8 cellular contexts compared by ENCODE assay signal in genomic region chr19:58362272-58362994, GRCh38. TPM values are rescaled to one million over a fixed set of nuclear protein-coding genes. Genes with fewer than 3 reads are reported as not detected.
DNase-seq lines count a peak whose midpoint lies in the region; ATAC-seq and TF ChIP-seq lines count a peak whose summit lies in the region.

TSS of gene ZNF497 (minus strand) at chr19:58362751. CDS start at chr19:58357635, 5,116 bp downstream.

- DNase-seq in GM06990 (ENCODE audit: extremely low read depth, insufficient read length) (peak; percentile 98), NB4 (ENCODE audit: low read depth) (peak; percentile 97), SK-N-DZ (ENCODE audit: low spot score) (peak; percentile 92), glomerular visceral epithelial cell (ENCODE audit: extremely low spot score) (peak; percentile 97), omental fat pad (ENCODE audit: low spot score) (peak; percentile 82), testis (peak; percentile 98)
- DNase-seq in activated naive CD4-positive, alpha-beta T cell treated with anti-CD3 and anti-CD28 coated beads, Interleukin-2, amount 50 U/mL, for 16 hours = peak; percentile 97

- no peaks in the 10 kb centered on the region for H3K36me3 ChIP-seq in GM06990 (ENCODE audit: control insufficient read depth, insufficient read depth, low read length)
- H3K36me3 ChIP-seq in testis (ENCODE audit: low read depth, missing control alignments) = no peaks in the 10 kb centered on the region

- ATAC-seq in HG02571 (IDR thresholded peaks at IDR 0.05; ENCODE audit: unreplicated experiment) = peak; percentile 89
- ATAC-seq in omental fat pad (ENCODE audit: low FRiP score) = peak; percentile 95

- TF ChIP-seq POLR2A in NB4 (IDR thresholded peaks at IDR 0.05; ENCODE audit: extremely low read depth, insufficient read length) (peak; percentile 72), testis (IDR thresholded peaks at IDR 0.05) (no peak)

- intact Hi-C loops in testis (cut with DNase I; ENCODE audit: low total_unique reads) = no loop called here

- H3K27ac ChIP-seq in testis = peak within 1 kb of the TSS; percentile 87 to 88

- no peaks in the 10 kb centered on the region for H3K27me3 ChIP-seq in GM06990 (replicated peaks; ENCODE audit: control insufficient read depth, insufficient read depth, low read length)
- no peaks in the 10 kb centered on the region for H3K27me3 ChIP-seq in testis

- WGBS in testis, 2 donors = 0% methylated on average over 11 to 62 of the region's 74 CpGs

- H3K9me3 ChIP-seq in testis = no peaks in the 10 kb centered on the region

- H3K4me3 ChIP-seq in GM06990 (replicated peaks; ENCODE audit: low read depth, low read length) (peak within 1 kb of the TSS; percentile 63), NB4 (ENCODE audit: low read depth, low read length) (peak within 1 kb of the TSS; percentile 88), testis (peak within 1 kb of the TSS; percentile 75 to 89)

- no peak for TF ChIP-seq CTCF in GM06990 (IDR thresholded peaks at IDR 0.05; ENCODE audit: insufficient read depth, low read length, poor library complexity, severe bottlenecking)
- TF ChIP-seq CTCF in NB4 (IDR thresholded peaks at IDR 0.05; ENCODE audit: low read depth, low read length) = no peak
- TF ChIP-seq CTCF in omental fat pad (IDR thresholded peaks at IDR 0.05) = no peak
- TF ChIP-seq CTCF in testis (IDR thresholded peaks at IDR 0.05) = peak in 1 of 3 experiments; percentile 19

- no peaks in the 10 kb centered on the region for H3K4me1 ChIP-seq in testis

RNA-seq across cellular contexts. Expression of gene ZNF497, which starts in this region (rescaled TPM):
- polyA plus RNA-seq in SK-N-DZ (2014; cell fraction: cytosol; rRNA removed) = 1.2 and 1.5 TPM in 2 replicates
- 3.8 and 6.7 TPM in 2 replicates for polyA plus RNA-seq in SK-N-DZ (2014; cell fraction: nucleus; rRNA removed)
- 1 to 10 TPM in 3 of 4 donors, under 1 TPM in 1; 0.74 to 2.4 (median 1.3) TPM for total RNA-seq in omental fat pad
- total RNA-seq in testis = 10 to 100 TPM; 10.3 to 10.7 TPM
- 2.6 TPM for polyA plus RNA-seq in testis (ENCODE audit: insufficient read depth, low read depth, low replicate concordance)

Comparison
In these comparisons a context has a peak if more than half of its experiments do, and no peak if none do; other contexts are left out.
1. Peak in every context shown above with its lines: DNase-seq, ATAC-seq, H3K4me3 ChIP-seq and H3K27ac ChIP-seq.